10 cellular contexts compared by ENCODE assay signal in the genomic region with DNA sequence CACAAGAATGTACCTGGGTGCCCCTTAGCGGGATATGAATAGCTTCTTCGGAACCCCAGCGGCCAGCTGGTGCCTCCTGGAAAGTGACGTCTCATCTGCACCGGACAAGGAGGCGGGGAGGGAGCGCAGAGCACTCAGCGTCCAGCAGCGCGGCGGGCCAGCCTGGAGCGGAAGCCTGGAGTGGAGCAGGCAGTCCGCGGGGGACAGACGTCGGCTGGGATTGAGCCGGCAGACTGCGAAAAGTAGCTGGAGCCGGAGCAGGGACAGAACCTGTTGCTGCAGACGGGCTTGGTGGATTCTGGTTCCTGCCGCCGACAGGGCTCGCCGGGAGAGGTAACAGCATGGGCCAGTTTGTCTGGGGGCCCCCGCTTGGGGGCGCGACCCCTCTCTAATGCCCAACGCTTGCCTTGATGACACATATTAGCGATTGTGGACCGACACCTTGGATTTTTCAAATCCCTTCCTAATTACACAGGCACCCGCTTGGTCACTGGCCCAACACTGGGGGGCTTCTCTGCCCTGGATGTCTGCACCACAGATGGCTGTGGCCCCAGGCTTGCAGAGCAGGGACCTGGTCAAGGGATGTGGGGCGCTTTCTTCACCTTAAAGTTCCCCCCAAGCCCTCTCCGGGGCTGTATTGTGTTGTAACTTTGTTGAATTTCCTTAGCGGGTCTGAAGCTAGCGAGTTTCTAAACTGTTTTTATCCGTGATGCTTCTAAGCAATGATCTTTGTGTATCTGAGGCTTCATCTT. TPM values are rescaled to one million over a fixed set of nuclear protein-coding genes. Genes with fewer than 3 reads are reported as not detected.
DNase-seq lines count a peak whose midpoint lies in the region; ATAC-seq lines count a peak whose summit lies in the region.
"Had no signal": no experiment of that assay in that cellular context is flagged by ENCODE, and none has a peak within 500 bp of the region (broad histone marks: within the 10 kb centered on the region; RNA-seq: fewer than 3 reads in every experiment).

Gene NPFFR2, plus strand, starts transcription at position 133 of the 752 bp plus-strand sequence. CDS start 96,592 bp downstream, outside the sequence.

- DNase-seq in astrocyte of the hippocampus (ENCODE audit: low read depth, low spot score) (peak; percentile 80), renal cortical epithelial cell (ENCODE audit: low read depth) (peak; percentile 33), CD1c-positive myeloid dendritic cell (ENCODE audit: extremely low spot score) (no peak)
- no peak for DNase-seq in activated T-helper 2 cell treated with anti-CD3 and anti-CD28 coated beads, Interferon-gamma antibody, Interleukin-2, Interleukin-4, amounts not matched to agents 10 μg/mL and 5 μg/mL and 100 μg/mL, durations not matched to agents 14 hours and 24 hours and 36 hours (ENCODE audit: low spot score)
- no peak for DNase-seq in stimulated activated CD4-positive, alpha-beta T cell treated with anti-CD3 and anti-CD28 coated beads, Interleukin-4, amount 100 ng/mL, for 24 hours
- DNase-seq: activated CD4-positive, alpha-beta memory T cell treated with anti-CD3 and anti-CD28 coated beads for 36 hours had no signal

- intact Hi-C loops in activated T-helper 2 cell treated with anti-CD3 and anti-CD28 coated beads, Interferon-gamma antibody, Interleukin-2, Interleukin-4, amounts not matched to agents 10 μg/mL and 5 μg/mL and 100 μg/mL, durations not matched to agents 14 hours and 24 hours and 36 hours (cut with micrococcal nuclease): no loop called here

- H3K9me3 Mint-ChIP-seq in activated T-helper 2 cell treated with anti-CD3 and anti-CD28 coated beads, Interferon-gamma antibody, Interleukin-2, Interleukin-4, amounts not matched to agents 10 μg/mL and 5 μg/mL and 100 μg/mL, durations not matched to agents 14 hours and 24 hours and 36 hours: no peaks in the 10 kb centered on the region
- H3K9me3 Mint-ChIP-seq: activated CD4-positive, alpha-beta memory T cell treated with anti-CD3 and anti-CD28 coated beads for 36 hours had no signal

- no peaks in the 10 kb centered on the region for H3K4me1 Mint-ChIP-seq in activated T-helper 2 cell treated with anti-CD3 and anti-CD28 coated beads, Interferon-gamma antibody, Interleukin-2, Interleukin-4, amounts not matched to agents 10 μg/mL and 5 μg/mL and 100 μg/mL, durations not matched to agents 14 hours and 24 hours and 36 hours (ENCODE audit: low read depth)

- no peak within 1 kb of the TSS for H3K27ac Mint-ChIP-seq in activated T-helper 2 cell treated with anti-CD3 and anti-CD28 coated beads, Interferon-gamma antibody, Interleukin-2, Interleukin-4, amounts not matched to agents 10 μg/mL and 5 μg/mL and 100 μg/mL, durations not matched to agents 14 hours and 24 hours and 36 hours
- H3K27ac Mint-ChIP-seq: activated CD4-positive, alpha-beta memory T cell treated with anti-CD3 and anti-CD28 coated beads for 36 hours had no signal

- H3K4me3 Mint-ChIP-seq in activated T-helper 2 cell treated with anti-CD3 and anti-CD28 coated beads, Interferon-gamma antibody, Interleukin-2, Interleukin-4, amounts not matched to agents 10 μg/mL and 5 μg/mL and 100 μg/mL, durations not matched to agents 14 hours and 24 hours and 36 hours (ENCODE audit: low read depth): no peak within 1 kb of the TSS
- H3K4me3 Mint-ChIP-seq: activated CD4-positive, alpha-beta memory T cell treated with anti-CD3 and anti-CD28 coated beads for 36 hours had no signal

- peak within 1 kb of the TSS; percentile 69 for H3K4me3 ChIP-seq in iPS-18a (ENCODE audit: low read length)
- H3K4me3 ChIP-seq: GM12878 had no signal

- H3K27ac ChIP-seq in iPS-18a (ENCODE audit: low read length): no peak within 1 kb of the TSS

- H3K4me1 ChIP-seq in iPS-18a (ENCODE audit: control insufficient read depth, low read depth, low read length): peaks cover 3% of the 10 kb centered on the region

- peak within 1 kb of the TSS; percentile 33 for H3K9ac ChIP-seq in iPS-18a (ENCODE audit: low read length)

- ATAC-seq in GM18511 (IDR thresholded peaks at IDR 0.05; ENCODE audit: unreplicated experiment) (peak; percentile 45), GM21381 (IDR thresholded peaks at IDR 0.05; ENCODE audit: unreplicated experiment) (no peak)
- ATAC-seq: GM12878 had no signal

- H3K36me3 ChIP-seq in iPS-18a (ENCODE audit: control insufficient read depth, low read depth, low read length): no peaks in the 10 kb centered on the region

- H3K27me3 Mint-ChIP-seq in activated T-helper 2 cell treated with anti-CD3 and anti-CD28 coated beads, Interferon-gamma antibody, Interleukin-2, Interleukin-4, amounts not matched to agents 10 μg/mL and 5 μg/mL and 100 μg/mL, durations not matched to agents 14 hours and 24 hours and 36 hours (ENCODE audit: low read depth): peaks cover 8% of the 10 kb centered on the region

- no peaks in the 10 kb centered on the region for H3K9me3 ChIP-seq in iPS-18a (ENCODE audit: control insufficient read depth, low read depth, low read length)

- no peaks in the 10 kb centered on the region for H3K36me3 Mint-ChIP-seq in activated T-helper 2 cell treated with anti-CD3 and anti-CD28 coated beads, Interferon-gamma antibody, Interleukin-2, Interleukin-4, amounts not matched to agents 10 μg/mL and 5 μg/mL and 100 μg/mL, durations not matched to agents 14 hours and 24 hours and 36 hours (ENCODE audit: low read depth)
- H3K36me3 Mint-ChIP-seq: activated CD4-positive, alpha-beta memory T cell treated with anti-CD3 and anti-CD28 coated beads for 36 hours had no signal

- H3K27me3 ChIP-seq in iPS-18a (ENCODE audit: control insufficient read depth, insufficient read depth, low read length): peaks cover 16% of the 10 kb centered on the region

RNA-seq across cellular contexts. Expression of gene NPFFR2, which starts in this region (rescaled TPM):
- total RNA-seq in renal cortical epithelial cell: 2.7 and 34.0 TPM in 2 replicates
- total RNA-seq in activated T-helper 2 cell treated with anti-CD3 and anti-CD28 coated beads, Interferon-gamma antibody, Interleukin-2, Interleukin-4, amounts not matched to agents 10 μg/mL and 5 μg/mL and 100 μg/mL, durations not matched to agents 14 hours and 24 hours and 36 hours: not detected in 2 replicates
- total RNA-seq: activated CD4-positive, alpha-beta memory T cell treated with anti-CD3 and anti-CD28 coated beads for 36 hours; GM12878 had no signal

Comparison
In these comparisons a context has a peak if more than half of its experiments do, and no peak if none do; other contexts are left out.
1. DNase-seq: peak in astrocyte of the hippocampus (single experiment) and renal cortical epithelial cell (single experiment); none in activated T-helper 2 cell treated with anti-CD3 and anti-CD28 coated beads, Interferon-gamma antibody, Interleukin-2, Interleukin-4, amounts not matched to agents 10 μg/mL and 5 μg/mL and 100 μg/mL, durations not matched to agents 14 hours and 24 hours and 36 hours (single experiment), stimulated activated CD4-positive, alpha-beta T cell treated with anti-CD3 and anti-CD28 coated beads, Interleukin-4, amount 100 ng/mL, for 24 hours (single experiment) and CD1c-positive myeloid dendritic cell (single experiment).